ENCODE assay signal across 18 cellular contexts in genomic region chr11:121337078-121337477, GRCh38. TPM values are rescaled to one million over a fixed set of nuclear protein-coding genes. Genes with fewer than 3 reads are reported as not detected.
A peak's percentile ranks its signal among the peaks of the same experiment; 100 is the strongest.
DNase-seq lines count a peak whose midpoint lies in the region; ATAC-seq and TF ChIP-seq lines count a peak whose summit lies in the region.
"Had no signal": no experiment of that assay in that cellular context is flagged by ENCODE, and none has a peak within 500 bp of the region (broad histone marks: within the 10 kb centered on the region; RNA-seq: fewer than 3 reads in every experiment).

No MANE protein-coding gene starts in this region.

- H3K27ac ChIP-seq in spleen: peak overlapping the region in 2 of 8 donors; percentile 50 to 51
- H3K27ac ChIP-seq: parathyroid adenoma, tibial artery, VCaP had no signal

- peaks cover 4% of the 10 kb centered on the region for H3K9me3 Mint-ChIP-seq in activated CD4-positive, alpha-beta T cell treated with anti-CD3 and anti-CD28 coated beads, Interleukin-2, amount 10 ng/mL, durations not matched to agents 7 days and 5 days
- H3K9me3 Mint-ChIP-seq in activated T-helper 2 cell treated with anti-CD3 and anti-CD28 coated beads, Interferon-gamma antibody, Interleukin-2, Interleukin-4, amounts not matched to agents 10 μg/mL and 5 μg/mL and 100 μg/mL, durations not matched to agents 14 hours and 24 hours and 36 hours: no peaks in the 10 kb centered on the region
- H3K9me3 Mint-ChIP-seq: effector memory CD8-positive, alpha-beta T cell had no signal

- H3K36me3 Mint-ChIP-seq in activated CD4-positive, alpha-beta T cell treated with anti-CD3 and anti-CD28 coated beads, Interleukin-2, amount 10 ng/mL, durations not matched to agents 7 days and 5 days (ENCODE audit: low read depth): peaks cover 4% of the 10 kb centered on the region
- H3K36me3 Mint-ChIP-seq in activated T-helper 2 cell treated with anti-CD3 and anti-CD28 coated beads, Interferon-gamma antibody, Interleukin-2, Interleukin-4, amounts not matched to agents 10 μg/mL and 5 μg/mL and 100 μg/mL, durations not matched to agents 14 hours and 24 hours and 36 hours (ENCODE audit: low read depth): no peaks in the 10 kb centered on the region

- CTCF ChIA-PET in activated CD4-positive, alpha-beta T cell treated with anti-CD3 and anti-CD28 coated beads, Interleukin-2, amount 10 ng/mL, durations not matched to agents 7 days and 5 days (lab: Charles Lee): interaction anchor here (1.1 to 2.2 kb wide), 7 partner anchors 13 to 131 kb away, joined by 3 to 12 read pairs (median 4); no protein-coding TSS in a partner anchor

- H3K36me3 ChIP-seq in spleen: no peaks in the 10 kb centered on the region
- H3K36me3 ChIP-seq: tibial artery had no signal

- H3K27ac Mint-ChIP-seq in activated CD4-positive, alpha-beta T cell treated with anti-CD3 and anti-CD28 coated beads, Interleukin-2, amount 10 ng/mL, durations not matched to agents 7 days and 5 days: peak overlapping the region; percentile 55
- H3K27ac Mint-ChIP-seq in activated T-helper 2 cell treated with anti-CD3 and anti-CD28 coated beads, Interferon-gamma antibody, Interleukin-2, Interleukin-4, amounts not matched to agents 10 μg/mL and 5 μg/mL and 100 μg/mL, durations not matched to agents 14 hours and 24 hours and 36 hours: peak overlapping the region; percentile 40

- intact Hi-C loops in activated T-helper 2 cell treated with anti-CD3 and anti-CD28 coated beads, Interferon-gamma antibody, Interleukin-2, Interleukin-4, amounts not matched to agents 10 μg/mL and 5 μg/mL and 100 μg/mL, durations not matched to agents 14 hours and 24 hours and 36 hours (cut with micrococcal nuclease): no loop called here
- intact Hi-C loops in spleen (cut with DNase I; ENCODE audit: low total_unique reads) (no loop called here), left ventricle myocardium superior (cut with micrococcal nuclease) (loop anchor here (10.0 kb wide), 1 partner anchor 118 kb away; the partner anchor contains the start of genes SORL1 and SORL1-AS1)

- WGBS in spleen, 5 donors: 82 to 95% (median 85%) methylated on average over 2 of the region's 2 CpGs

- peak; percentile 39 for DNase-seq in activated CD4-positive, alpha-beta T cell treated with anti-CD3 and anti-CD28 coated beads, Interleukin-2, amount 10 ng/mL, durations not matched to agents 7 days and 5 days
- DNase-seq in activated CD4-positive, alpha-beta T cell treated with anti-CD3 and anti-CD28 coated beads, Interleukin-2, amount 50 U/mL, for 1 hour: no peak
- no peak for DNase-seq in activated T-helper 2 cell treated with anti-CD3 and anti-CD28 coated beads, Interferon-gamma antibody, Interleukin-2, Interleukin-4, amounts not matched to agents 10 μg/mL and 5 μg/mL and 100 μg/mL, durations not matched to agents 14 hours and 24 hours and 36 hours (ENCODE audit: low spot score)
- DNase-seq in C1 segment of cervical spinal cord (lab: John Stamatoyannopoulos, UW) (no peak), spleen (no peak), left ventricle myocardium superior (no peak)
- DNase-seq: activated effector memory CD4-positive, alpha-beta T cell treated with Interleukin-2 at 50 U/mL for 16 hours; COR-L47; effector memory CD8-positive, alpha-beta T cell; GOT3; stimulated activated CD4-positive, alpha-beta T cell treated with anti-CD3 and anti-CD28 coated beads, Interleukin-12 subunit alpha, Interleukin-12 subunit beta, amount 100 ng/mL, for 4 hours had no signal

- no peak overlapping the region for H3K4me3 ChIP-seq in spleen
- H3K4me3 ChIP-seq: K562, tibial artery had no signal

- H3K4me1 ChIP-seq in spleen: peaks cover 3 to 69% (median 24%) of the 10 kb centered on the region in 6 donors
- H3K4me1 ChIP-seq: parathyroid adenoma had no signal

- ATAC-seq in GM19468 (IDR thresholded peaks at IDR 0.05; ENCODE audit: extremely low read depth, unreplicated experiment) (peak; percentile 11), HG03108 (IDR thresholded peaks at IDR 0.05; ENCODE audit: unreplicated experiment) (peak; percentile 48), left ventricle myocardium superior (no peak)
- ATAC-seq: effector memory CD8-positive, alpha-beta T cell; K562; SK-N-SH treated with all-trans-retinoic acid at 6 μM for 48 hours had no signal

- H3K4me1 Mint-ChIP-seq in activated CD4-positive, alpha-beta T cell treated with anti-CD3 and anti-CD28 coated beads, Interleukin-2, amount 10 ng/mL, durations not matched to agents 7 days and 5 days: peaks cover 60% of the 10 kb centered on the region
- peaks cover 31% of the 10 kb centered on the region for H3K4me1 Mint-ChIP-seq in activated T-helper 2 cell treated with anti-CD3 and anti-CD28 coated beads, Interferon-gamma antibody, Interleukin-2, Interleukin-4, amounts not matched to agents 10 μg/mL and 5 μg/mL and 100 μg/mL, durations not matched to agents 14 hours and 24 hours and 36 hours (ENCODE audit: low read depth)

- no peak for TF ChIP-seq CTCF in spleen (IDR thresholded peaks at IDR 0.05 in 8 of 11, conservative IDR thresholded peaks at IDR 0.05 in 3 of 11)

- H3K27me3 ChIP-seq in spleen (replicated peaks in 1 of 7): no peaks in the 10 kb centered on the region

- H3K27me3 Mint-ChIP-seq in activated CD4-positive, alpha-beta T cell treated with anti-CD3 and anti-CD28 coated beads, Interleukin-2, amount 10 ng/mL, durations not matched to agents 7 days and 5 days: peaks cover 6% of the 10 kb centered on the region
- peaks cover 12% of the 10 kb centered on the region for H3K27me3 Mint-ChIP-seq in activated T-helper 2 cell treated with anti-CD3 and anti-CD28 coated beads, Interferon-gamma antibody, Interleukin-2, Interleukin-4, amounts not matched to agents 10 μg/mL and 5 μg/mL and 100 μg/mL, durations not matched to agents 14 hours and 24 hours and 36 hours (ENCODE audit: low read depth)

- no peak overlapping the region for H3K4me3 Mint-ChIP-seq in activated CD4-positive, alpha-beta T cell treated with anti-CD3 and anti-CD28 coated beads, Interleukin-2, amount 10 ng/mL, durations not matched to agents 7 days and 5 days
- H3K4me3 Mint-ChIP-seq in activated T-helper 2 cell treated with anti-CD3 and anti-CD28 coated beads, Interferon-gamma antibody, Interleukin-2, Interleukin-4, amounts not matched to agents 10 μg/mL and 5 μg/mL and 100 μg/mL, durations not matched to agents 14 hours and 24 hours and 36 hours (ENCODE audit: low read depth): no peak overlapping the region
- H3K4me3 Mint-ChIP-seq: effector memory CD8-positive, alpha-beta T cell had no signal

- POLR2A ChIA-PET in activated CD4-positive, alpha-beta T cell treated with anti-CD3 and anti-CD28 coated beads, Interleukin-2, amount 10 ng/mL, durations not matched to agents 7 days and 5 days (lab: Charles Lee): interaction anchor here (1.2 kb wide), 1 partner anchor 80 kb away, joined by 3 read pairs; no protein-coding TSS in a partner anchor

- no peaks in the 10 kb centered on the region for H3K9me3 ChIP-seq in spleen
- H3K9me3 ChIP-seq: tibial artery had no signal

- no peak for TF ChIP-seq POLR2A in spleen (IDR thresholded peaks at IDR 0.05)

RNA-seq across cellular contexts. Expression of gene SC5D, which starts 44.5 kb away (rescaled TPM):
- total RNA-seq in activated CD4-positive, alpha-beta T cell treated with anti-CD3 and anti-CD28 coated beads, Interleukin-2, amount 10 ng/mL, durations not matched to agents 7 days and 5 days: 10 to 100 TPM; 20.4 to 22.9 TPM
- total RNA-seq in activated T-helper 2 cell treated with anti-CD3 and anti-CD28 coated beads, Interferon-gamma antibody, Interleukin-2, Interleukin-4, amounts not matched to agents 10 μg/mL and 5 μg/mL and 100 μg/mL, durations not matched to agents 14 hours and 24 hours and 36 hours: 23.2 and 28.0 TPM in 2 replicates
- total RNA-seq in spleen: 10 to 100 TPM; 14.8 to 25.5 (median 20.2) TPM
- 1 to 10 TPM; 4.8 to 7.1 (median 6.7) TPM for polyA plus RNA-seq in spleen
- total RNA-seq in left ventricle myocardium superior: 20.7 TPM
